Comparison of ENCODE assay signal across 16 cellular contexts in the genomic region with DNA sequence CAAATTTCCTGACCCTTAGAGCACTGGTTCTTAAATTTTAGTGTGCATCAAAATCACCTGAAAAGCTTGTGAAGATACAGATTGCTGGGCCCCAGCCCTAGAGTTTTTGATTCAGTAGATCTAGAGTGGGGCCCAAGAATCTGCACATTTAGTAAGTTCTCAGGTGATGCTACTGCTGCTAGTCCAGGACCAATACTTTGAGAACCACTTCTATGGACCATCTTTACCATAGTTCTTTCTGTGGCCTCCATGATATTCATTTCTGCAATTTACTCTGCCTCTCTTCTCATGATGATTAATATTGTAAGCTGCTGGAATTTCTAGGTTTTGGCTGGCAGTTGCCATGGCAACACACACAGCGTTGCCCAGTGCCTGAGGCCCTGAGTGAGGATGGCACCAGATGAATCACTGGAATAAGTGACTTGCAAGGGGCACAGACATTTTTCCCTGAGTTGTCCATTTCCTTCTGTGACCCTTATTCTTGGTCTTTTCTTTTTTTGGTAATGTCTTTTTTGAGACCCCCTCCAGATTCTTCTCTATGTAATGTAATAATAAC.
DNase-seq lines count a peak whose midpoint lies in the region; ATAC-seq and FAIRE-seq lines count a peak whose summit lies in the region.
"Had no signal": no experiment of that assay in that cellular context is flagged by ENCODE, and none has a peak within 500 bp of the region (broad histone marks: within the 10 kb centered on the region; RNA-seq: fewer than 3 reads in every experiment).

No MANE protein-coding gene starts in this region.

- ATAC-seq in activated T-helper 17 cell treated with anti-CD3 and anti-CD28 coated beads, Interleukin-2, amount 50 U/mL, for 72 hours (replicated peaks): peak; percentile 57
- no peak for ATAC-seq in GM18858 (IDR thresholded peaks at IDR 0.05; ENCODE audit: unreplicated experiment)
- ATAC-seq: CD8-positive, alpha-beta T cell; effector memory CD8-positive, alpha-beta T cell; heart left ventricle had no signal

- no peaks in the 10 kb centered on the region for H3K9me3 Mint-ChIP-seq in activated T-helper 17 cell treated with anti-CD3 and anti-CD28 coated beads, Interleukin-2, amount 50 U/mL, for 72 hours
- H3K9me3 Mint-ChIP-seq: CD8-positive, alpha-beta T cell; effector memory CD8-positive, alpha-beta T cell had no signal

- no peaks in the 10 kb centered on the region for H3K36me3 Mint-ChIP-seq in activated T-helper 17 cell treated with anti-CD3 and anti-CD28 coated beads, Interleukin-2, amount 50 U/mL, for 72 hours (ENCODE audit: low read depth)
- H3K36me3 Mint-ChIP-seq: CD8-positive, alpha-beta T cell had no signal

- peaks cover 4% of the 10 kb centered on the region for H3K4me1 Mint-ChIP-seq in activated T-helper 17 cell treated with anti-CD3 and anti-CD28 coated beads, Interleukin-2, amount 50 U/mL, for 72 hours

- no peak overlapping the region for H3K27ac Mint-ChIP-seq in activated T-helper 17 cell treated with anti-CD3 and anti-CD28 coated beads, Interleukin-2, amount 50 U/mL, for 72 hours
- H3K27ac Mint-ChIP-seq: CD8-positive, alpha-beta T cell; effector memory CD8-positive, alpha-beta T cell had no signal

- no peak overlapping the region for H3K4me3 Mint-ChIP-seq in activated T-helper 17 cell treated with anti-CD3 and anti-CD28 coated beads, Interleukin-2, amount 50 U/mL, for 72 hours
- H3K4me3 Mint-ChIP-seq: CD8-positive, alpha-beta T cell had no signal

- FAIRE-seq in urothelium cell line (lab: Jason Lieb, UNC): no peak
- FAIRE-seq: H1 had no signal

- no peaks in the 10 kb centered on the region for H3K27me3 Mint-ChIP-seq in activated T-helper 17 cell treated with anti-CD3 and anti-CD28 coated beads, Interleukin-2, amount 50 U/mL, for 72 hours
- H3K27me3 Mint-ChIP-seq: effector memory CD8-positive, alpha-beta T cell had no signal

- peak; percentile 11 for DNase-seq in stimulated activated CD4-positive, alpha-beta T cell treated with anti-CD3 and anti-CD28 coated beads, Interleukin-15, amount 100 ng/mL, for 24 hours
- DNase-seq in stimulated activated CD4-positive, alpha-beta T cell treated with anti-CD3 and anti-CD28 coated beads, Interleukin-4, amount 100 ng/mL, for 4 hours: no peak
- DNase-seq in inferior parietal cortex (ENCODE audit: extremely low spot score): peak; percentile 18
- peak; percentile 3 for DNase-seq in urothelium cell line (ENCODE audit: low spot score)
- no peak for DNase-seq in COR-L47 (lab: John Stamatoyannopoulos, UW)
- DNase-seq: activated CD8-positive, alpha-beta memory T cell treated with anti-CD3 and anti-CD28 coated beads, Interleukin-2, amount 50 U/mL, for 4 hours; activated gamma-delta T cell treated with Interleukin-2 at 50 U/mL for 16 hours; CD8-positive, alpha-beta T cell; DND-41; effector memory CD8-positive, alpha-beta T cell; heart left ventricle; KBM-7; NCI-H187 had no signal

Comparison
In these comparisons a context has a peak if more than half of its experiments do, and no peak if none do; other contexts are left out.
1. DNase-seq: peak in stimulated activated CD4-positive, alpha-beta T cell treated with anti-CD3 and anti-CD28 coated beads, Interleukin-15, amount 100 ng/mL, for 24 hours (single experiment), inferior parietal cortex (single experiment) and urothelium cell line (single experiment); none in stimulated activated CD4-positive, alpha-beta T cell treated with anti-CD3 and anti-CD28 coated beads, Interleukin-4, amount 100 ng/mL, for 4 hours (0 of 2) and COR-L47 (single experiment).